ENCODE assay signal across 16 cellular contexts in genomic region chr19:7333198-7334118, GRCh38. TPM values are rescaled to one million over a fixed set of nuclear protein-coding genes. Genes with fewer than 3 reads are reported as not detected.
DNase-seq lines count a peak whose midpoint lies in the region; FAIRE-seq and TF ChIP-seq lines count a peak whose summit lies in the region.
"Had no signal": no experiment of that assay in that cellular context is flagged by ENCODE, and none has a peak within 500 bp of the region (broad histone marks: within the 10 kb centered on the region; RNA-seq: fewer than 3 reads in every experiment).

No MANE protein-coding gene starts in this region.

- H3K36me3 ChIP-seq in OCI-LY7 (ENCODE audit: insufficient read depth, low read length) (no peaks in the 10 kb centered on the region), skeletal muscle tissue (ENCODE audit: control insufficient read depth in 3 of 3, insufficient read depth in 3 of 3, low read length in 3 of 3) (no peaks in the 10 kb centered on the region)
- H3K36me3 ChIP-seq: SJCRH30 had no signal

- no peak overlapping the region for H3K9ac ChIP-seq in skeletal muscle tissue (ENCODE audit: low read depth in 1 of 3, low read length in 3 of 3)

- H3K9me3 ChIP-seq in OCI-LY7 (ENCODE audit: low read length) (no peaks in the 10 kb centered on the region), skeletal muscle tissue (ENCODE audit: control insufficient read depth in 3 of 3, low read length in 3 of 3) (no peaks in the 10 kb centered on the region)
- H3K9me3 ChIP-seq: SJCRH30 had no signal

- TF ChIP-seq POLR2A in GM12892 (IDR thresholded peaks at IDR 0.05; ENCODE audit: low read depth, low read length): no peak

- DNase-seq in GM12892 (ENCODE audit: insufficient read length): no peak
- DNase-seq in OCI-LY7 (ENCODE audit: low spot score): no peak
- peak; percentile 77 for DNase-seq in fibroblast of pulmonary artery (ENCODE audit: low read depth)
- no peak for DNase-seq in NCI-H345 (lab: John Stamatoyannopoulos, UW)
- no peak for DNase-seq in NCI-H2029 (lab: John Stamatoyannopoulos, UW)
- DNase-seq in OCI-M1 (lab: John Stamatoyannopoulos, UW): no peak
- DNase-seq: activated CD4-positive, alpha-beta memory T cell treated with anti-CD3 and anti-CD28 coated beads, Interleukin-2, amount 10 ng/mL, durations not matched to agents 7 days and 5 days; activated gamma-delta T cell; CD4-positive, alpha-beta memory T cell; effector CD4-positive, alpha-beta T cell; KBM-7; NCI-H187 treated with DMSO at 0.1 percent for 48 hours; SJCRH30; stimulated activated naive CD8-positive, alpha-beta T cell treated with anti-CD3 and anti-CD28 coated beads, Interleukin-15, amount 100 ng/mL, for 72 hours had no signal

- H3K4me3 ChIP-seq in OCI-LY7 (ENCODE audit: low read depth, low read length, poor library complexity, severe bottlenecking): no peak overlapping the region
- H3K4me3 ChIP-seq in fibroblast of pulmonary artery (replicated peaks; ENCODE audit: low read depth, low read length): no peak overlapping the region
- H3K4me3 ChIP-seq in skeletal muscle tissue (ENCODE audit: low read length in 3 of 3): no peak overlapping the region
- H3K4me3 ChIP-seq: SJCRH30 had no signal

- H3K27ac ChIP-seq in OCI-LY7 (ENCODE audit: low read depth, low read length, poor library complexity, severe bottlenecking) (peak overlapping the region; percentile 36), skeletal muscle tissue (ENCODE audit: low read depth, low read length) (peak overlapping the region; percentile 45)
- H3K27ac ChIP-seq: SJCRH30 had no signal

- no peaks in the 10 kb centered on the region for H4K20me1 ChIP-seq in OCI-LY7 (ENCODE audit: insufficient read depth, low read length)

- H3K4me1 ChIP-seq in OCI-LY7 (ENCODE audit: insufficient read depth, low read length, poor library complexity, severe bottlenecking): peaks cover 74% of the 10 kb centered on the region
- peaks cover 0 to 6% (median 6%) of the 10 kb centered on the region in 3 donors for H3K4me1 ChIP-seq in skeletal muscle tissue (ENCODE audit: control insufficient read depth in 3 of 3, insufficient read depth in 3 of 3, low read length in 3 of 3)
- H3K4me1 ChIP-seq: SJCRH30 had no signal

- CTCF ChIA-PET in OCI-LY7 (lab: Charles Lee; ENCODE audit: unreplicated experiment): interaction anchor here (1.4 kb wide), 1 partner anchor 8 kb away, joined by 5 read pairs; no protein-coding TSS in a partner anchor

- no peaks in the 10 kb centered on the region for H3K27me3 ChIP-seq in skeletal muscle tissue (ENCODE audit: control insufficient read depth in 3 of 3, insufficient read depth in 3 of 3, low read length in 3 of 3)
- H3K27me3 ChIP-seq: SJCRH30 had no signal

- H3K4me2 ChIP-seq in OCI-LY7 (ENCODE audit: low read length): peak overlapping the region; percentile 44

- TF ChIP-seq CTCF in OCI-LY7 (conservative IDR thresholded peaks at IDR 0.05; ENCODE audit: low read length): no peak
- no peak for TF ChIP-seq CTCF in fibroblast of pulmonary artery (IDR thresholded peaks at IDR 0.05; ENCODE audit: low read length, missing control alignments)

- H3K9me2 ChIP-seq in OCI-LY7 (ENCODE audit: insufficient read depth, low read length): no peaks in the 10 kb centered on the region

- intact Hi-C loops in OCI-LY7 (cut with micrococcal nuclease; ENCODE audit: unreplicated experiment): no loop called here

- POLR2A ChIA-PET in OCI-LY7 (lab: Charles Lee): interaction anchor here (0.6 kb wide), 1 partner anchor 588 kb away, joined by 3 read pairs; no protein-coding TSS in a partner anchor

- no TSS peak for BruUV-seq in OCI-LY7 (replicated peaks; lab: Mats Ljungman, UMichigan)

- no peaks in the 10 kb centered on the region for H3K79me2 ChIP-seq in OCI-LY7 (ENCODE audit: insufficient read depth, low read depth, low read length)

- peak overlapping the region; percentile 68; the same call in 1 of the 2 replicates for H2AFZ ChIP-seq in OCI-LY7 (ENCODE audit: low read length)

- peak; percentile 50 for FAIRE-seq in GM12892 (lab: Jason Lieb, UNC)
- FAIRE-seq: TTC549 had no signal

RNA-seq across cellular contexts. Expression of gene ARHGEF18, which starts 15.3 kb away (rescaled TPM):
- 3.8 TPM for polyA plus RNA-seq in GM12892 (2012; ENCODE audit: missing spikeins)
- 45.8 and 48.1 TPM in 2 replicates for total RNA-seq in OCI-LY7 (2014; rRNA removed; shearing (Covaris generic))
- total RNA-seq in OCI-LY7 (2022): 55.2 and 59.3 TPM in 2 replicates
- total RNA-seq in skeletal muscle tissue: 12.0 TPM

RNA-seq across cellular contexts. Expression of gene INSR, which starts 39.2 kb away (rescaled TPM):
- 22.0 TPM for polyA plus RNA-seq in GM12892 (2012; ENCODE audit: missing spikeins)
- total RNA-seq in OCI-LY7 (2014; rRNA removed; shearing (Covaris generic)): 57.7 and 90.3 TPM in 2 replicates
- total RNA-seq in OCI-LY7 (2022) (74.0 and 83.0 TPM in 2 replicates), skeletal muscle tissue (38.6 TPM)
